In the genomic region with DNA sequence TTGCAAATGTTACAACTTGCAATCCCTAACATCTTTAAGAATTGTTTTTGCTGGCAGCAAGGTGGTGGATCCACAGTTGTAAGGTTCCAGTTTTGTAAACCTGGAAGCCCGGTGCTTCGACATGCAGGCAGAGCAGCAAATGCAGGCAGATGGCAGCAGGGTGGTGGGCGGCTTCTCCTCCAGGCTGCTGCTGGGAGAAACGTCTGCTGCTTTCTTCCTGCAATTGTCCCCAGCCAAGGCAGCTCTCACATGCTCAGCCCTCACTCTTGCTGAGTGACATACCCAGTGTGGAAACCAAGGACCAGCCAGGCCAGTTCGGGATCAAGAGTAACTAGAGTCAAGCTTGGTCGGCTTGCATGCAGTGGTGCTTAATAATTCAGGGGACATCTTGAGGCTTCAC, we compare ENCODE assay signal across 18 cellular contexts.
DNase-seq lines count a peak whose midpoint lies in the region; ATAC-seq and TF ChIP-seq lines count a peak whose summit lies in the region.
"Had no signal": no experiment of that assay in that cellular context is flagged by ENCODE, and none has a peak within 500 bp of the region (broad histone marks: within the 10 kb centered on the region; RNA-seq: fewer than 3 reads in every experiment).

No MANE protein-coding gene starts in this region.

- peaks cover 12% of the 10 kb centered on the region for H3K4me1 Mint-ChIP-seq in endothelial cell (ENCODE audit: unreplicated experiment)
- peaks cover 55% of the 10 kb centered on the region for H3K4me1 Mint-ChIP-seq in osteocyte (ENCODE audit: unreplicated experiment)
- H3K4me1 Mint-ChIP-seq: activated naive CD4-positive, alpha-beta T cell treated with anti-CD3 and anti-CD28 coated beads, Interleukin-2, amount 50 U/mL, for 24 hours; GM23338 had no signal

- TF ChIP-seq CTCF in AG04450 (IDR thresholded peaks at IDR 0.05; ENCODE audit: low read depth, low read length) (no peak), endothelial cell (IDR thresholded peaks at IDR 0.05; ENCODE audit: unreplicated experiment) (no peak), osteocyte (IDR thresholded peaks at IDR 0.05) (no peak)

- POLR2A ChIA-PET in AG04450 (lab: Yijun Ruan, JAX), result interaction anchor here (0.6 to 1.6 kb wide), 11 partner anchors 12 to 315 kb away, joined by 3 to 12 read pairs (median 4); no protein-coding TSS in a partner anchor

- H3K27ac Mint-ChIP-seq in endothelial cell (ENCODE audit: unreplicated experiment) (no peak overlapping the region), osteocyte (ENCODE audit: unreplicated experiment) (peak overlapping the region; percentile 97)
- H3K27ac Mint-ChIP-seq: activated naive CD4-positive, alpha-beta T cell treated with anti-CD3 and anti-CD28 coated beads, Interleukin-2, amount 50 U/mL, for 24 hours; GM23338 had no signal

- peaks cover 8% of the 10 kb centered on the region for H3K9me3 Mint-ChIP-seq in endothelial cell (ENCODE audit: unreplicated experiment)
- H3K9me3 Mint-ChIP-seq in osteocyte (ENCODE audit: unreplicated experiment), result peaks cover 20% of the 10 kb centered on the region

- H3K4me3 ChIP-seq in AG04450 (ENCODE audit: low read depth, low read length), result no peak overlapping the region
- H3K4me3 ChIP-seq: GM23338, heart right ventricle, SK-N-MC had no signal

- CTCF ChIA-PET in AG04450 (lab: Charles Lee), result interaction anchor here (1.2 to 2.7 kb wide), 2 partner anchors 62 to 281 kb away, joined by 3 to 8 read pairs; no protein-coding TSS in a partner anchor

- no peak for DNase-seq in AG04450 (ENCODE audit: low read depth, low spot score)
- DNase-seq in NCI-H82 (lab: John Stamatoyannopoulos, UW), result peak; percentile 78
- peak; percentile 28 for DNase-seq in endothelial cell (ENCODE audit: low spot score)
- peak; percentile 75 for DNase-seq in osteocyte (ENCODE audit: extremely low spot score, unreplicated experiment)
- no peak for DNase-seq in kidney glomerular epithelial cell (lab: John Stamatoyannopoulos, UW)
- DNase-seq in NK-92 (lab: John Stamatoyannopoulos, UW; ENCODE audit: unreplicated experiment), result no peak
- DNase-seq in stimulated activated naive CD8-positive, alpha-beta T cell treated with anti-CD3 and anti-CD28 coated beads, Interleukin-15, Interleukin-2, amounts not matched to agents 100 U/mL and 50 U/mL, for 24 hours, result no peak
- DNase-seq: ACHN; activated CD8-positive, alpha-beta memory T cell treated with anti-CD3 and anti-CD28 coated beads, Interleukin-2, amount 50 U/mL, for 4 hours; central memory CD4-positive, alpha-beta T cell; heart right ventricle; OCI-M1; stimulated activated CD4-positive, alpha-beta T cell treated with anti-CD3 and anti-CD28 coated beads, Interleukin-4, amount 100 ng/mL, for 24 hours had no signal

- H3K27me3 ChIP-seq in AG04450 (ENCODE audit: control insufficient read depth, insufficient read depth, low read length), result no peaks in the 10 kb centered on the region
- H3K27me3 ChIP-seq: heart right ventricle had no signal

- H3K9me3 ChIP-seq in AG04450 (ENCODE audit: control insufficient read depth, insufficient read depth, low read length), result peaks cover 10% of the 10 kb centered on the region

- H3K27me3 Mint-ChIP-seq in endothelial cell (ENCODE audit: unreplicated experiment) (peaks cover 1% of the 10 kb centered on the region), osteocyte (ENCODE audit: unreplicated experiment) (no peaks in the 10 kb centered on the region)
- H3K27me3 Mint-ChIP-seq: activated naive CD4-positive, alpha-beta T cell treated with anti-CD3 and anti-CD28 coated beads, Interleukin-2, amount 50 U/mL, for 24 hours had no signal

- H3K27ac ChIP-seq in AG04450 (ENCODE audit: low read depth, low read length), result peak overlapping the region; percentile 78
- H3K27ac ChIP-seq: SK-N-MC had no signal

- H3K36me3 Mint-ChIP-seq in endothelial cell (ENCODE audit: low read depth, unreplicated experiment), result peaks cover 24% of the 10 kb centered on the region
- H3K36me3 Mint-ChIP-seq in osteocyte (ENCODE audit: unreplicated experiment), result peaks cover 41% of the 10 kb centered on the region

- ATAC-seq in HG03378 (IDR thresholded peaks at IDR 0.05; ENCODE audit: unreplicated experiment), result no peak
- no peak for ATAC-seq in stimulated activated naive CD8-positive, alpha-beta T cell treated with anti-CD3 and anti-CD28 coated beads, Interleukin-15, Interleukin-2, amounts not matched to agents 100 U/mL and 50 U/mL, for 24 hours
- ATAC-seq: GM23338, heart right ventricle, right cardiac atrium had no signal

- H3K4me3 Mint-ChIP-seq in endothelial cell (ENCODE audit: unreplicated experiment), result no peak overlapping the region
- no peak overlapping the region for H3K4me3 Mint-ChIP-seq in osteocyte (ENCODE audit: unreplicated experiment)
- H3K4me3 Mint-ChIP-seq: activated naive CD4-positive, alpha-beta T cell treated with anti-CD3 and anti-CD28 coated beads, Interleukin-2, amount 50 U/mL, for 24 hours; GM23338 had no signal

Comparison
In these comparisons a context has a peak if more than half of its experiments do, and no peak if none do; other contexts are left out.
1. DNase-seq: peak in NCI-H82 (single experiment), endothelial cell (single experiment) and osteocyte (single experiment); none in AG04450 (single experiment), kidney glomerular epithelial cell (single experiment), NK-92 (single experiment) and stimulated activated naive CD8-positive, alpha-beta T cell treated with anti-CD3 and anti-CD28 coated beads, Interleukin-15, Interleukin-2, amounts not matched to agents 100 U/mL and 50 U/mL, for 24 hours (single experiment).